Comparison of ENCODE assay signal across 9 cellular contexts in the genomic region with DNA sequence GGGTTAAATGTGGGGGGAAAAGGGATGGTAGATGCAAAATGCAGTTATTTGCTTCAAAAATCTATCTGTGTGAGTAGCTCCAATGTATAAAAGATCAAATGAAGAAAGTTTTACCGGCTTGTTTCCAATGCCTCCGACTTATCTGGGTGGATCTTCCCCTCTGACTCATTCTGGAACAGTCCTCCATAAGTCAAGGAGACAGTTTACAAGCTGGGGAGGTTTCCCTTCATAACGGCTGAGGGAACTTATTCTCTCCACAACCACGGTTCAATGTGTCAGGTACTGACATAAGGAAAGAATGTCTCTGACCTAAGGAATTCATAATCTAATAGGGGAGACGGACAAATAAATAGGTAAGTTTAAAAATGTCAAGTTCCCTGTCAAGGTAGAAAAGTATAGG. TPM values are rescaled to one million over a fixed set of nuclear protein-coding genes. Genes with fewer than 3 reads are reported as not detected.
DNase-seq lines count a peak whose midpoint lies in the region; ATAC-seq and TF ChIP-seq lines count a peak whose summit lies in the region.
"Had no signal": no experiment of that assay in that cellular context is flagged by ENCODE, and none has a peak within 500 bp of the region (broad histone marks: within the 10 kb centered on the region; RNA-seq: fewer than 3 reads in every experiment).

No MANE protein-coding gene starts in this region.

- POLR2A ChIA-PET in naive thymus-derived CD4-positive, alpha-beta T cell (lab: Charles Lee): no interaction called here

- H3K36me3 ChIP-seq in HUES6 (ENCODE audit: control insufficient read depth, insufficient read depth, low read length): no peaks in the 10 kb centered on the region
- no peaks in the 10 kb centered on the region for H3K36me3 ChIP-seq in naive thymus-derived CD4-positive, alpha-beta T cell (ENCODE audit: control insufficient read depth in 2 of 3, insufficient read depth in 3 of 3, low read length in 3 of 3)

- no peaks in the 10 kb centered on the region for H3K36me3 Mint-ChIP-seq in naive thymus-derived CD4-positive, alpha-beta T cell

- peak; percentile 69 for DNase-seq in AG08395 (ENCODE audit: low spot score)
- DNase-seq in choroid plexus epithelial cell (ENCODE audit: low read depth): peak; percentile 66
- DNase-seq in naive thymus-derived CD4-positive, alpha-beta T cell: no peak
- DNase-seq in COR-L47 (lab: John Stamatoyannopoulos, UW): no peak
- DNase-seq in NCI-H2227 (lab: John Stamatoyannopoulos, UW; ENCODE audit: unreplicated experiment): no peak

- H3K27me3 ChIP-seq in HUES6 (ENCODE audit: control insufficient read depth, insufficient read depth, low read length): peaks cover 3% of the 10 kb centered on the region; the same call in 1 of the 2 replicates
- H3K27me3 ChIP-seq in naive thymus-derived CD4-positive, alpha-beta T cell (ENCODE audit: control insufficient read depth in 2 of 2, insufficient read depth in 2 of 2, low read length in 2 of 2): no peaks in the 10 kb centered on the region

- peak overlapping the region; percentile 59 for H3K4me3 ChIP-seq in HUES6 (ENCODE audit: low read depth, low read length)
- no peak overlapping the region for H3K4me3 ChIP-seq in choroid plexus epithelial cell (ENCODE audit: low read depth, low read length)
- no peak overlapping the region for H3K4me3 ChIP-seq in naive thymus-derived CD4-positive, alpha-beta T cell (ENCODE audit: low read length)

- H3K27ac ChIP-seq in HUES6 (ENCODE audit: low read depth, low read length): no peak overlapping the region
- no peak overlapping the region for H3K27ac ChIP-seq in naive thymus-derived CD4-positive, alpha-beta T cell (ENCODE audit: low read depth, low read length)

- H3K4me1 ChIP-seq in HUES6 (ENCODE audit: control insufficient read depth, insufficient read depth, low read length): peaks cover 12% of the 10 kb centered on the region
- H3K4me1 ChIP-seq in naive thymus-derived CD4-positive, alpha-beta T cell (ENCODE audit: control insufficient read depth in 2 of 2, insufficient read depth in 2 of 2, low read length in 2 of 2): peaks cover 10 to 17% of the 10 kb centered on the region in 2 donors

- H3K27ac Mint-ChIP-seq in naive thymus-derived CD4-positive, alpha-beta T cell: peak overlapping the region in 6 of 9 donors; percentile 5 to 88 (median 34)
- H3K27ac Mint-ChIP-seq: stimulated activated naive CD8-positive, alpha-beta T cell treated with anti-CD3 and anti-CD28 coated beads, Interleukin-15, Interleukin-2, amounts not matched to agents 100 ng/mL and 50 ng/mL, for 24 hours had no signal

- H3K27me3 Mint-ChIP-seq in naive thymus-derived CD4-positive, alpha-beta T cell: peaks cover 0 to 49% (median 6%) of the 10 kb centered on the region in 5 donors

- H3K9me3 ChIP-seq in HUES6 (ENCODE audit: control insufficient read depth, insufficient read depth, low read depth, low read length): no peaks in the 10 kb centered on the region
- H3K9me3 ChIP-seq in naive thymus-derived CD4-positive, alpha-beta T cell (ENCODE audit: control insufficient read depth in 2 of 3, low read length in 3 of 3): no peaks in the 10 kb centered on the region

- ATAC-seq in naive thymus-derived CD4-positive, alpha-beta T cell: no peak
- no peak for ATAC-seq in HG03521 (IDR thresholded peaks at IDR 0.05; ENCODE audit: unreplicated experiment)
- no peak for ATAC-seq in GM18868 (IDR thresholded peaks at IDR 0.05; ENCODE audit: unreplicated experiment)

- peak overlapping the region; percentile 20 to 97 (median 74) for H3K4me3 Mint-ChIP-seq in naive thymus-derived CD4-positive, alpha-beta T cell
- H3K4me3 Mint-ChIP-seq: stimulated activated naive CD8-positive, alpha-beta T cell treated with anti-CD3 and anti-CD28 coated beads, Interleukin-15, Interleukin-2, amounts not matched to agents 100 ng/mL and 50 ng/mL, for 24 hours had no signal

- peaks cover 12 to 39% (median 32%) of the 10 kb centered on the region in 7 donors for H3K4me1 Mint-ChIP-seq in naive thymus-derived CD4-positive, alpha-beta T cell

- intact Hi-C loops in naive thymus-derived CD4-positive, alpha-beta T cell (cut with micrococcal nuclease): loop anchor here (1.0 to 10.0 kb wide), 7 partner anchors 13 to 837 kb away; partner anchors contain the start of genes BIRC2 (in 1 of the 2), BIRC3 (in 1 of the 2), CEP126 (in 1 of the 2) and DYNC2H1 (in 1 of the 2)

- no peak for TF ChIP-seq CTCF in choroid plexus epithelial cell (conservative IDR thresholded peaks at IDR 0.05; ENCODE audit: low read depth, low read length)

- no peak overlapping the region for H3K9ac ChIP-seq in HUES6 (ENCODE audit: low read length)

- CTCF ChIA-PET in naive thymus-derived CD4-positive, alpha-beta T cell (lab: Charles Lee): interaction anchor here (1.9 to 3.2 kb wide), 2 partner anchors 21 to 26 kb away, joined by 10 to 14 read pairs; no protein-coding TSS in a partner anchor

- H3K9me3 Mint-ChIP-seq in naive thymus-derived CD4-positive, alpha-beta T cell: no peaks in the 10 kb centered on the region
- H3K9me3 Mint-ChIP-seq: stimulated activated naive CD8-positive, alpha-beta T cell treated with anti-CD3 and anti-CD28 coated beads, Interleukin-15, Interleukin-2, amounts not matched to agents 100 ng/mL and 50 ng/mL, for 24 hours had no signal

RNA-seq across cellular contexts. Expression of gene BIRC3, which starts 49.7 kb away (rescaled TPM):
- total RNA-seq in naive thymus-derived CD4-positive, alpha-beta T cell: 100 to 1,000 TPM in 3 of 5 experiments, 10 to 100 TPM in 2; 62.3 to 160 (median 128) TPM
- polyA plus RNA-seq in naive thymus-derived CD4-positive, alpha-beta T cell: 10 to 100 TPM; 18.8 to 47.7 TPM

Comparison
In these comparisons a context has a peak if more than half of its experiments do, and no peak if none do; other contexts are left out.
1. DNase-seq: peak in AG08395 (single experiment) and choroid plexus epithelial cell (single experiment); none in naive thymus-derived CD4-positive, alpha-beta T cell (0 of 9), COR-L47 (single experiment) and NCI-H2227 (single experiment).